Comparison of ENCODE assay signal across 2 cellular contexts in genomic region chr20:2421247-2421646, GRCh38.
TF ChIP-seq lines count a peak whose summit lies in the region.

No MANE protein-coding gene starts in this region.

TF ChIP-seq in IMR-90, 13 proteins besides CTCF, POLR2A, EP300 and RAD21:
- TF ChIP-seq USF2 (IDR thresholded peaks at IDR 0.05; ENCODE audit: low read depth, low read length) (no peak), MXI1 (IDR thresholded peaks at IDR 0.05; ENCODE audit: borderline replicate concordance, low read depth, low read length) (no peak), MAZ (IDR thresholded peaks at IDR 0.05; ENCODE audit: borderline replicate concordance, low read depth, low read length) (no peak)

TF ChIP-seq in SK-N-SH treated with all-trans-retinoic acid at 6 μM for 48 hours, 23 proteins besides CTCF, POLR2A, EP300 and RAD21:
- no peak for TF ChIP-seq CSRNP3 (CRISPR knock-in tag; IDR thresholded peaks at IDR 0.05)
- TF ChIP-seq TSHZ2 (CRISPR knock-in tag; IDR thresholded peaks at IDR 0.05) = no peak
- TF ChIP-seq CREB5 (CRISPR knock-in tag; IDR thresholded peaks at IDR 0.05; ENCODE audit: low read depth) = no peak
- TF ChIP-seq ARNTL (CRISPR knock-in tag; IDR thresholded peaks at IDR 0.05; ENCODE audit: borderline replicate concordance, low read depth) = no peak
- no peak for TF ChIP-seq OSR1 (CRISPR knock-in tag; IDR thresholded peaks at IDR 0.05)
- no peak for TF ChIP-seq ZC3H10 (CRISPR knock-in tag; IDR thresholded peaks at IDR 0.05)
- no peak for TF ChIP-seq POU6F1 (CRISPR knock-in tag; IDR thresholded peaks at IDR 0.05; ENCODE audit: borderline replicate concordance, low read depth)
